7 cellular contexts compared by ENCODE assay signal in genomic region chr9:91101598-91102168, GRCh38.
DNase-seq lines count a peak whose midpoint lies in the region; ATAC-seq and TF ChIP-seq lines count a peak whose summit lies in the region.

No MANE protein-coding gene starts in this region.

- H2AK5ac ChIP-seq in IMR-90 (ENCODE audit: low read depth, low read length) = peak overlapping the region; percentile 97

- H2AK9ac ChIP-seq in IMR-90 (replicated peaks; ENCODE audit: low read depth, low read length, poor library complexity) = no peak overlapping the region

- POLR2A ChIA-PET in IMR-90 (lab: Charles Lee; ENCODE audit: unreplicated experiment) = no interaction called here

- H3K79me1 ChIP-seq in IMR-90 (ENCODE audit: low read depth in 1 of 2, low read length in 2 of 2) = peaks cover 0 to 4% of the 10 kb centered on the region in 2 experiments; a peak in 2 of 4 replicates

- BruUV-seq in IMR-90 (replicated peaks; lab: Mats Ljungman, UMichigan) = no TSS peak

- H3K4me3 ChIP-seq in IMR-90 (ENCODE audit: insufficient read depth, low read depth, low read length) = no peak overlapping the region
- no peak overlapping the region for H3K4me3 ChIP-seq in liver (ENCODE audit: low read depth in 1 of 3, low read length in 3 of 3)

- TF ChIP-seq RAD21 in IMR-90 (IDR thresholded peaks at IDR 0.05; ENCODE audit: low read length) (no peak), liver (IDR thresholded peaks at IDR 0.05) (no peak)

- peak overlapping the region; percentile 83 for H3K14ac ChIP-seq in IMR-90 (replicated peaks; ENCODE audit: low read depth, low read length)

- H3K9me3 ChIP-seq in IMR-90 (ENCODE audit: control insufficient read depth, insufficient read depth, low read length) (no peaks in the 10 kb centered on the region), liver (ENCODE audit: control insufficient read depth in 4 of 4, low read length in 3 of 4) (no peaks in the 10 kb centered on the region)

- in situ Hi-C loops in IMR-90 (cut with MboI; ENCODE audit: low sequenced_read_pairs) = no loop called here

- TF ChIP-seq POLR2A in IMR-90 (IDR thresholded peaks at IDR 0.05; ENCODE audit: low read depth, low read length) = no peak

- H3K9me1 ChIP-seq in IMR-90 (ENCODE audit: insufficient read depth, low read length) = peaks cover 20% of the 10 kb centered on the region

- peak overlapping the region; percentile 91 for H4K5ac ChIP-seq in IMR-90 (ENCODE audit: low read depth, low read length)

- H4K91ac ChIP-seq in IMR-90 (ENCODE audit: insufficient read depth, low read depth, low read length) = peak overlapping the region; percentile 87

- peak overlapping the region; percentile 19 to 87; a peak in 2 of 4 replicates for H4K8ac ChIP-seq in IMR-90 (ENCODE audit: low read depth in 2 of 2, low read length in 2 of 2)

- peak overlapping the region; percentile 78 for H2BK5ac ChIP-seq in IMR-90 (ENCODE audit: low read depth, low read length, poor library complexity, severe bottlenecking)

- peak overlapping the region; percentile 65 for H3K27ac ChIP-seq in IMR-90 (ENCODE audit: insufficient read depth, low read length)
- peak overlapping the region; percentile 32 to 79 for H3K27ac ChIP-seq in liver (ENCODE audit: low read depth in 1 of 2, low read length in 2 of 2)

- no peak overlapping the region for H2AFZ ChIP-seq in IMR-90 (replicated peaks; ENCODE audit: low read length, poor library complexity)

- peak overlapping the region; percentile 48; the same call in 2 of the 3 replicates for H2BK15ac ChIP-seq in IMR-90 (ENCODE audit: low read depth, low read length)

- ATAC-seq in IMR-90 (ENCODE audit: low read depth) = no peak
- peak; percentile 79 for ATAC-seq in stimulated activated naive CD8-positive, alpha-beta T cell treated with anti-CD3 and anti-CD28 coated beads, Interleukin-15, Interleukin-2, amounts not matched to agents 100 U/mL and 50 U/mL, for 24 hours
- no peak for ATAC-seq in HG02588 (IDR thresholded peaks at IDR 0.05; ENCODE audit: unreplicated experiment)

- CTCF ChIA-PET in IMR-90 (lab: Yijun Ruan, JAX) = no interaction called here

- peak overlapping the region; percentile 94 for H2BK120ac ChIP-seq in IMR-90 (ENCODE audit: low read depth, low read length)

- H4K20me1 ChIP-seq in IMR-90 (ENCODE audit: insufficient read depth, low read length) = no peaks in the 10 kb centered on the region

- H2BK20ac ChIP-seq in IMR-90 (ENCODE audit: low read depth, low read length) = peak overlapping the region; percentile 93

- DNase-seq in IMR-90 (no peak), NCI-H345 (lab: John Stamatoyannopoulos, UW) (no peak), NCI-H1694 (lab: John Stamatoyannopoulos, UW) (no peak)
- DNase-seq in activated CD8-positive, alpha-beta memory T cell treated with anti-CD3 and anti-CD28 coated beads, Interleukin-2, amount 50 U/mL, for 24 hours (ENCODE audit: extremely low read depth) = peak; percentile 49
- peak; percentile 82 for DNase-seq in stimulated activated naive CD8-positive, alpha-beta T cell treated with anti-CD3 and anti-CD28 coated beads, Interleukin-15, Interleukin-2, amounts not matched to agents 100 U/mL and 50 U/mL, for 24 hours

- 88% methylated on average over 5 of the region's 8 CpGs; no CpG with 5 or more reads in 1 of the 2 experiments for WGBS in IMR-90 (ENCODE audit: extremely low coverage in 2 of 2, insufficient read length in 1 of 2), 2 experiments
- WGBS in liver = 79% methylated on average over 8 of the region's 8 CpGs

- H3K36me3 ChIP-seq in IMR-90 (ENCODE audit: control insufficient read depth, insufficient read depth, low read length) (no peaks in the 10 kb centered on the region), liver (ENCODE audit: control insufficient read depth in 4 of 4, insufficient read depth in 3 of 4, low read depth in 1 of 4, low read length in 3 of 4) (no peaks in the 10 kb centered on the region)

- intact Hi-C loops in IMR-90 (cut with micrococcal nuclease) = loop anchor here (5.0 kb wide), 1 partner anchor 321 kb away; the partner anchor contains the start of gene NFIL3

- H3K56ac ChIP-seq in IMR-90 (ENCODE audit: extremely low read depth, insufficient read depth, low read length) = no peak overlapping the region

- peak overlapping the region; percentile 88 for H3K18ac ChIP-seq in IMR-90 (ENCODE audit: low read depth, low read length)

- peak overlapping the region; percentile 21; the same call in 1 of the 2 replicates for H3K23ac ChIP-seq in IMR-90 (ENCODE audit: low read depth, low read length)

- H3K4ac ChIP-seq in IMR-90 (ENCODE audit: low read depth, low read length) = peak overlapping the region; percentile 87

- H3K4me2 ChIP-seq in IMR-90 (ENCODE audit: low read depth, low read length) = no peak overlapping the region

- H3K27me3 ChIP-seq in IMR-90 (ENCODE audit: control insufficient read depth, insufficient read depth, low read length) (no peaks in the 10 kb centered on the region), liver (ENCODE audit: control insufficient read depth in 4 of 4, insufficient read depth in 4 of 4, low read length in 3 of 4) (no peaks in the 10 kb centered on the region)

- H3K4me1 ChIP-seq in IMR-90 (ENCODE audit: control insufficient read depth, insufficient read depth, low read length) (peaks cover 26% of the 10 kb centered on the region), liver (ENCODE audit: control insufficient read depth in 4 of 4, insufficient read depth in 4 of 4, low read length in 3 of 4) (peaks cover 2 to 13% (median 8%) of the 10 kb centered on the region in 4 donors)

- no peak overlapping the region for H3K9ac ChIP-seq in IMR-90 (ENCODE audit: low read depth, low read length)
- no peak overlapping the region for H3K9ac ChIP-seq in liver (ENCODE audit: low read depth in 1 of 2, low read length in 2 of 2)

- TF ChIP-seq CTCF in IMR-90 (conservative IDR thresholded peaks at IDR 0.05; ENCODE audit: low read depth, low read length) (no peak), liver (IDR thresholded peaks at IDR 0.05; ENCODE audit: low read depth, low read length, missing input control) (no peak)

- dilution Hi-C loops in IMR-90 (cut with HindIII; ENCODE audit: low sequenced_read_pairs, unreplicated experiment) = no loop called here

TF ChIP-seq in IMR-90, 13 proteins besides CTCF, POLR2A, EP300 and RAD21 (continues in another document):
- TF ChIP-seq USF2 (IDR thresholded peaks at IDR 0.05; ENCODE audit: low read depth, low read length) (no peak), FOS (IDR thresholded peaks at IDR 0.05; ENCODE audit: low read depth, low read length) (no peak), RFX5 (IDR thresholded peaks at IDR 0.05; ENCODE audit: low read depth, low read length) (no peak), NFE2L2 (IDR thresholded peaks at IDR 0.05; ENCODE audit: low read depth, low read length) (no peak), CHD1 (IDR thresholded peaks at IDR 0.05; ENCODE audit: low read depth, low read length) (no peak), CEBPB (IDR thresholded peaks at IDR 0.05; ENCODE audit: low read depth, low read length) (no peak), ELK1 (IDR thresholded peaks at IDR 0.05; ENCODE audit: borderline replicate concordance, low read depth, low read length) (no peak), MAZ (IDR thresholded peaks at IDR 0.05; ENCODE audit: borderline replicate concordance, low read depth, low read length) (no peak), BHLHE40 (IDR thresholded peaks at IDR 0.05; ENCODE audit: low read depth, low read length) (no peak)

TF ChIP-seq in liver, 16 proteins besides CTCF, POLR2A, EP300 and RAD21:
- no peak for TF ChIP-seq EGR1 (IDR thresholded peaks at IDR 0.05; ENCODE audit: low read depth in 2 of 2)
- no peak for TF ChIP-seq JUND (IDR thresholded peaks at IDR 0.05)
- no peak for TF ChIP-seq MAX (IDR thresholded peaks at IDR 0.05)
- TF ChIP-seq HNF4G (IDR thresholded peaks at IDR 0.05) = no peak
- TF ChIP-seq RXRA (IDR thresholded peaks at IDR 0.05) = no peak
- no peak for TF ChIP-seq NR2F2 (IDR thresholded peaks at IDR 0.05)
- no peak for TF ChIP-seq FOXA2 (IDR thresholded peaks at IDR 0.05)
- no peak for TF ChIP-seq ZBTB33 (IDR thresholded peaks at IDR 0.05)
- TF ChIP-seq TAF1 (conservative IDR thresholded peaks at IDR 0.05) = no peak
- no peak for TF ChIP-seq GABPA (IDR thresholded peaks at IDR 0.05 in 1 of 2, conservative IDR thresholded peaks at IDR 0.05 in 1 of 2)
- no peak for TF ChIP-seq YY1 (IDR thresholded peaks at IDR 0.05)
- TF ChIP-seq ATF3 (IDR thresholded peaks at IDR 0.05) = no peak
- TF ChIP-seq SP1 (IDR thresholded peaks at IDR 0.05) = no peak
- TF ChIP-seq HNF4A (conservative IDR thresholded peaks at IDR 0.05) = no peak

Comparison
In these comparisons a context has a peak if more than half of its experiments do, and no peak if none do; other contexts are left out.
1. DNase-seq: peak in activated CD8-positive, alpha-beta memory T cell treated with anti-CD3 and anti-CD28 coated beads, Interleukin-2, amount 50 U/mL, for 24 hours (single experiment) and stimulated activated naive CD8-positive, alpha-beta T cell treated with anti-CD3 and anti-CD28 coated beads, Interleukin-15, Interleukin-2, amounts not matched to agents 100 U/mL and 50 U/mL, for 24 hours (single experiment); none in IMR-90 (single experiment), NCI-H345 (single experiment) and NCI-H1694 (single experiment).